27 cellular contexts compared by ENCODE assay signal in genomic region chr1:183147735-183148134, GRCh38. TPM values are rescaled to one million over a fixed set of nuclear protein-coding genes. Genes with fewer than 3 reads are reported as not detected.
A peak's percentile ranks its signal among the peaks of the same experiment; 100 is the strongest.
DNase-seq lines count a peak whose midpoint lies in the region; ATAC-seq and TF ChIP-seq lines count a peak whose summit lies in the region.
"Had no signal": no experiment of that assay in that cellular context is flagged by ENCODE, and none has a peak within 500 bp of the region (broad histone marks: within the 10 kb centered on the region; RNA-seq: fewer than 3 reads in every experiment).

No MANE protein-coding gene starts in this region.

- DNase-seq in left ventricle myocardium superior (no peak), cardiac septum (ENCODE audit: low spot score) (no peak), astrocyte of the cerebellum (ENCODE audit: low read depth) (peak; percentile 2), vagina (ENCODE audit: extremely low spot score in 2 of 2) (no peak), GF-D8 (lab: John Stamatoyannopoulos, UW) (no peak), cerebellar nuclear complex (lab: John Stamatoyannopoulos, UW) (no peak)
- no peak for DNase-seq in stimulated activated naive CD8-positive, alpha-beta T cell treated with anti-CD3 and anti-CD28 coated beads, Interleukin-15, amount 100 ng/mL, for 72 hours
- DNase-seq: ACHN; activated CD4-positive, alpha-beta T cell treated with anti-CD3 and anti-CD28 coated beads, Interleukin-2, amount 50 U/mL, for 1 hour; activated naive CD4-positive, alpha-beta T cell treated with anti-CD3 and anti-CD28 coated beads, Interleukin-2, amount 10 ng/mL, durations not matched to agents 7 days and 5 days; central memory CD4-positive, alpha-beta T cell; COR-L47; dorsolateral prefrontal cortex; hippocampal formation; NCI-H1092 treated with DMSO at 0.1 percent for 48 hours; NCI-H2029 treated with DMSO at 0.1 percent for 48 hours; NCI-H2227 treated with DMSO at 0.1 percent for 48 hours; posterior cingulate gyrus; RPMI8226; stimulated activated CD8-positive, alpha-beta memory T cell treated with anti-CD3 and anti-CD28 coated beads, Interleukin-4, amount 100 ng/mL, for 48 hours; WERI-Rb-1 had no signal

- H3K4me3 ChIP-seq in astrocyte of the cerebellum (ENCODE audit: low read depth, low read length): no peak overlapping the region
- H3K4me3 ChIP-seq in gastroesophageal sphincter: no peak overlapping the region
- no peak overlapping the region for H3K4me3 ChIP-seq in vagina
- H3K4me3 ChIP-seq: BLaER1 treated with 17β-estradiol and CSF1 and Interleukin-3, amounts not matched to agents 10 nM and 100 nM; dorsolateral prefrontal cortex; HAP-1 had no signal

- WGBS in gastroesophageal sphincter (ENCODE audit: low coverage in 1 of 2), 2 donors: 86 to 100% methylated on average over 2 of the region's 2 CpGs

- peaks cover 15 to 36% (median 20%) of the 10 kb centered on the region in 3 donors for H3K4me1 ChIP-seq in gastroesophageal sphincter
- H3K4me1 ChIP-seq in vagina: peaks cover 21% of the 10 kb centered on the region

- H3K9me3 ChIP-seq in gastroesophageal sphincter (no peaks in the 10 kb centered on the region), vagina (no peaks in the 10 kb centered on the region)
- H3K9me3 ChIP-seq: BLaER1 treated with 17β-estradiol and CSF1 and Interleukin-3, amounts not matched to agents 10 nM and 100 nM; HAP-1 had no signal

- peak overlapping the region in 3 of 4 donors; percentile 49 to 68 (median 62) for H3K27ac ChIP-seq in gastroesophageal sphincter
- peak overlapping the region; percentile 64 for H3K27ac ChIP-seq in vagina
- H3K27ac ChIP-seq: BLaER1 treated with 17β-estradiol and CSF1 and Interleukin-3, amounts not matched to agents 10 nM and 100 nM; dorsolateral prefrontal cortex; WERI-Rb-1 had no signal

- no peak overlapping the region for H3K4me3 Mint-ChIP-seq in stimulated activated naive CD8-positive, alpha-beta T cell treated with anti-CD3 and anti-CD28 coated beads, Interleukin-15, amount 100 ng/mL, for 72 hours
- H3K4me3 Mint-ChIP-seq: activated naive CD4-positive, alpha-beta T cell treated with anti-CD3 and anti-CD28 coated beads, Interleukin-2, amount 10 ng/mL, durations not matched to agents 7 days and 5 days; activated T-helper 1 cell treated with anti-CD3 and anti-CD28 coated beads, Interleukin-12 subunit alpha, Interleukin-12 subunit beta, Interleukin-2, Interleukin-4 antibody, amounts not matched to agents 30 ng/mL and 10 ng/mL and 1 ng/mL, durations not matched to agents 14 hours and 24 hours and 36 hours; IgD-negative memory B cell; neural crest cell had no signal

- no peaks in the 10 kb centered on the region for H3K9me3 Mint-ChIP-seq in stimulated activated naive CD8-positive, alpha-beta T cell treated with anti-CD3 and anti-CD28 coated beads, Interleukin-15, amount 100 ng/mL, for 72 hours
- H3K9me3 Mint-ChIP-seq: activated naive CD4-positive, alpha-beta T cell treated with anti-CD3 and anti-CD28 coated beads, Interleukin-2, amount 10 ng/mL, durations not matched to agents 7 days and 5 days; activated T-helper 1 cell treated with anti-CD3 and anti-CD28 coated beads, Interleukin-12 subunit alpha, Interleukin-12 subunit beta, Interleukin-2, Interleukin-4 antibody, amounts not matched to agents 30 ng/mL and 10 ng/mL and 1 ng/mL, durations not matched to agents 14 hours and 24 hours and 36 hours; IgD-negative memory B cell; neural crest cell had no signal

- H3K4me1 Mint-ChIP-seq in stimulated activated naive CD8-positive, alpha-beta T cell treated with anti-CD3 and anti-CD28 coated beads, Interleukin-15, amount 100 ng/mL, for 72 hours: no peaks in the 10 kb centered on the region
- H3K4me1 Mint-ChIP-seq: activated naive CD4-positive, alpha-beta T cell treated with anti-CD3 and anti-CD28 coated beads, Interleukin-2, amount 10 ng/mL, durations not matched to agents 7 days and 5 days; IgD-negative memory B cell; neural crest cell had no signal

- in situ Hi-C loops in astrocyte of the cerebellum (cut with HindIII; ENCODE audit: low sequenced_read_pairs): no loop called here

- H3K27me3 Mint-ChIP-seq in stimulated activated naive CD8-positive, alpha-beta T cell treated with anti-CD3 and anti-CD28 coated beads, Interleukin-15, amount 100 ng/mL, for 72 hours: peaks cover 27% of the 10 kb centered on the region
- H3K27me3 Mint-ChIP-seq: IgD-negative memory B cell had no signal

- no peak for TF ChIP-seq EP300 in gastroesophageal sphincter (IDR thresholded peaks at IDR 0.05)

- H3K27ac Mint-ChIP-seq in stimulated activated naive CD8-positive, alpha-beta T cell treated with anti-CD3 and anti-CD28 coated beads, Interleukin-15, amount 100 ng/mL, for 72 hours: no peak overlapping the region
- H3K27ac Mint-ChIP-seq: activated naive CD4-positive, alpha-beta T cell treated with anti-CD3 and anti-CD28 coated beads, Interleukin-2, amount 10 ng/mL, durations not matched to agents 7 days and 5 days; activated T-helper 1 cell treated with anti-CD3 and anti-CD28 coated beads, Interleukin-12 subunit alpha, Interleukin-12 subunit beta, Interleukin-2, Interleukin-4 antibody, amounts not matched to agents 30 ng/mL and 10 ng/mL and 1 ng/mL, durations not matched to agents 14 hours and 24 hours and 36 hours; IgD-negative memory B cell had no signal

- TF ChIP-seq POLR2A in gastroesophageal sphincter (IDR thresholded peaks at IDR 0.05) (no peak), vagina (IDR thresholded peaks at IDR 0.05) (no peak)

- intact Hi-C loops in left ventricle myocardium superior (cut with micrococcal nuclease): loop anchor here (10.0 kb wide), 1 partner anchor 87 kb away; no protein-coding TSS in a partner anchor
- intact Hi-C loops in cardiac septum (cut with DNase I): no loop called here
- intact Hi-C loops in vagina (cut with DNase I): no loop called here

- TF ChIP-seq CTCF in astrocyte of the cerebellum (IDR thresholded peaks at IDR 0.05; ENCODE audit: low read depth, low read length, missing control alignments): no peak
- no peak for TF ChIP-seq CTCF in gastroesophageal sphincter (IDR thresholded peaks at IDR 0.05)
- no peak for TF ChIP-seq CTCF in vagina (IDR thresholded peaks at IDR 0.05)

- ATAC-seq in left ventricle myocardium superior (peak; percentile 35), gastroesophageal sphincter (no peak)
- no peak for ATAC-seq in stimulated activated naive CD8-positive, alpha-beta T cell treated with anti-CD3 and anti-CD28 coated beads, Interleukin-15, amount 100 ng/mL, for 72 hours

- peaks cover under 1 to 12% of the 10 kb centered on the region in 2 donors for H3K36me3 ChIP-seq in gastroesophageal sphincter
- H3K36me3 ChIP-seq in vagina: peaks cover 0 to 4% of the 10 kb centered on the region in 2 donors
- H3K36me3 ChIP-seq: WERI-Rb-1 had no signal

- H3K27me3 ChIP-seq in gastroesophageal sphincter (no peaks in the 10 kb centered on the region), vagina (no peaks in the 10 kb centered on the region)
- H3K27me3 ChIP-seq: BLaER1 treated with 17β-estradiol and CSF1 and Interleukin-3, amounts not matched to agents 10 nM and 100 nM; dorsolateral prefrontal cortex had no signal

RNA-seq across cellular contexts. Expression of gene LAMC2, which starts 38.3 kb away (rescaled TPM):
- total RNA-seq in left ventricle myocardium superior: 3.7 TPM
- 0.40 TPM for total RNA-seq in cardiac septum
- total RNA-seq in gastroesophageal sphincter: 10 to 100 TPM; 10.2 to 43.4 (median 18.4) TPM
- total RNA-seq in vagina: 13.3 TPM
- total RNA-seq: neural crest cell had no signal
